ENCODE assay signal across 8 cellular contexts in the genomic region with DNA sequence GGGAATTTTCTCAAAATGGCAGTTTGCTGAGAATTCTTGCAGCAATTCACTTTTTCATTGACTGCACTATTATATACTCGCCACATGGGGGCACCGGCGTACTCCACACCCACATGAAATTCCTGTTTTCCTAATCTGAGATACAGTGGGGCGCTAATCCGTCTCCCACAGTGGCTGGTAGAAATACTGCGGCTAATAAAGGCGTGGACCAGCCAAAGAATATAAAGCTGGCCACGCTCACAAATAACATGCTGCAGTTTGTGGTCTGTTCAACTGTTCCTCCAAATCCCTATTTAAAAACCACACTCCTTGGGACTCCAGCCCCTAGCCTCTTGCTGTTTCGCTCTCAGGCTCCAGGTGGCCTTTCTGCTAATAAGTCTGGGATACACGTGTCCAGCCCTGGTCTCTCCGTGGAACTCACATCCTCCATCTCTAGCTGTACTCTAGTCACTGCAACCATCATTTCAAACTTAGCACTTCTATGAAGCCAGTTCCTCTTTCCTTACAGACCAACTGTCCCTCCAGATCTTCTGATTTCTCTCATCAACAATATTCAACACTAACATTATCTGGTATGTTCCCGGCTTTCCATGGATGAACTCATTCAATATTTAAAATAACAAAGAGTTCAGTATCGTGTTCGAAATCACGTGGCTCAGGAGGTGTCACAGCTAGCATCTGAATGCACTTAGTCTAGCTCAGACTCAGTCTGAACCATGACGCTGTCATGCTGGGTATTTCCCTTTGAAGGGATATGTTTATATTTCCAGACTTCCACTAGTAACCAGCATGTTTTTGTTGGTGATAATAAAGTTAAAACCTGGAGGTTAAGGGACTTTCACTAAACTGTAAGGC. TPM values are rescaled to one million over a fixed set of nuclear protein-coding genes. Genes with fewer than 3 reads are reported as not detected.
DNase-seq lines count a peak whose midpoint lies in the region; ATAC-seq and TF ChIP-seq lines count a peak whose summit lies in the region.

No MANE protein-coding gene starts in this region.

- peak; percentile 73 for ATAC-seq in GM21381 (IDR thresholded peaks at IDR 0.05; ENCODE audit: unreplicated experiment)
- ATAC-seq in activated CD4-positive, CD25-positive, alpha-beta regulatory T cell treated with anti-CD3 and anti-CD28 coated beads, Interleukin-2, amount 50 U/mL, for 24 hours: no peak

- DNase-seq in DMS79 treated with DMSO at 0.1 percent for 48 hours (lab: John Stamatoyannopoulos, UW): peak; percentile 88
- DNase-seq in LHCN-M2 (ENCODE audit: low read depth): peak; percentile 79
- peak; percentile 68 for DNase-seq in RWPE1 (ENCODE audit: low spot score)
- peak; percentile 58 to 87 for DNase-seq in T47D (ENCODE audit: low read depth in 1 of 2, low spot score in 1 of 2)
- DNase-seq in islet precursor cell: peak; percentile 81
- DNase-seq in stimulated activated CD4-positive, alpha-beta T cell treated with anti-CD3 and anti-CD28 coated beads, Interleukin-2, amount 100 ng/mL, for 24 hours: peak; percentile 24 to 25

- H3K27ac ChIP-seq in RWPE1: no peak overlapping the region

- in situ Hi-C loops in T47D (cut with HindIII; ENCODE audit: low pct_unique_long_range_greater_than_20kb, low sequenced_read_pairs): no loop called here

- CTCF ChIA-PET in RWPE1 (lab: Yijun Ruan, JAX): interaction anchor here (0.6 to 1.2 kb wide), 11 partner anchors 20 to 828 kb away, joined by 3 to 7 read pairs (median 3); no protein-coding TSS in a partner anchor

- peak; percentile 88 for TF ChIP-seq CTCF in RWPE1 (conservative IDR thresholded peaks at IDR 0.05; ENCODE audit: low read depth)

- POLR2A ChIA-PET in RWPE1 (lab: Yijun Ruan, JAX; ENCODE audit: low non-redundant PET): no interaction called here

RNA-seq across cellular contexts. Expression of a gene that starts 22.0 kb away (rescaled TPM):
- total RNA-seq in LHCN-M2 (2014; rRNA removed): 33.7 and 35.8 TPM in 2 replicates
- polyA plus RNA-seq in LHCN-M2 (2012): 17.1 TPM

RNA-seq across cellular contexts. Expression of a gene that starts 28.9 kb away (rescaled TPM):
- total RNA-seq in LHCN-M2 (2014; rRNA removed): 11.4 and 15.3 TPM in 2 replicates
- 7.1 TPM for polyA plus RNA-seq in LHCN-M2 (2012)

RNA-seq across cellular contexts. Expression of a gene that starts 29.1 kb away (rescaled TPM):
- 24.9 and 30.2 TPM in 2 replicates for total RNA-seq in LHCN-M2 (2014; rRNA removed)
- 30.2 TPM for polyA plus RNA-seq in LHCN-M2 (2012)

RNA-seq across cellular contexts. Expression of a gene that starts 33.4 kb away (rescaled TPM):
- not detected in 2 replicates for total RNA-seq in LHCN-M2 (2014; rRNA removed)
- polyA plus RNA-seq in LHCN-M2 (2012): not detected

Comparison
In these comparisons a context has a peak if more than half of its experiments do, and no peak if none do; other contexts are left out.
1. DNase-seq: peak in every context shown above with its lines; median percentile 88 in DMS79 treated with DMSO at 0.1 percent for 48 hours; 81 in islet precursor cell; 79 in LHCN-M2; 72 in T47D; 68 in RWPE1; 24 in stimulated activated CD4-positive, alpha-beta T cell treated with anti-CD3 and anti-CD28 coated beads, Interleukin-2, amount 100 ng/mL, for 24 hours.